ENCODE assay signal across 1 cellular context in genomic region chr4:8495803-8496202, GRCh38.
TF ChIP-seq lines count a peak whose summit lies in the region.

No MANE protein-coding gene starts in this region.

TF ChIP-seq in GM23338, 12 proteins besides CTCF, POLR2A, EP300 and RAD21 (continued from another document):
- TF ChIP-seq REST (IDR thresholded peaks at IDR 0.05; ENCODE audit: unreplicated experiment) = no peak
- TF ChIP-seq ZNF462 (CRISPR knock-in tag; IDR thresholded peaks at IDR 0.05) = no peak
- TF ChIP-seq CREB1 (CRISPR knock-in tag; IDR thresholded peaks at IDR 0.05; ENCODE audit: low read depth) = no peak
- TF ChIP-seq STAT1 (IDR thresholded peaks at IDR 0.05; ENCODE audit: unreplicated experiment) = no peak
- no peak for TF ChIP-seq POLR2AphosphoS5 (IDR thresholded peaks at IDR 0.05; ENCODE audit: low read depth)
- no peak for TF ChIP-seq ZNF331 (CRISPR knock-in tag; IDR thresholded peaks at IDR 0.05; ENCODE audit: low read depth)
